Comparison of ENCODE assay signal across 10 cellular contexts in the genomic region with DNA sequence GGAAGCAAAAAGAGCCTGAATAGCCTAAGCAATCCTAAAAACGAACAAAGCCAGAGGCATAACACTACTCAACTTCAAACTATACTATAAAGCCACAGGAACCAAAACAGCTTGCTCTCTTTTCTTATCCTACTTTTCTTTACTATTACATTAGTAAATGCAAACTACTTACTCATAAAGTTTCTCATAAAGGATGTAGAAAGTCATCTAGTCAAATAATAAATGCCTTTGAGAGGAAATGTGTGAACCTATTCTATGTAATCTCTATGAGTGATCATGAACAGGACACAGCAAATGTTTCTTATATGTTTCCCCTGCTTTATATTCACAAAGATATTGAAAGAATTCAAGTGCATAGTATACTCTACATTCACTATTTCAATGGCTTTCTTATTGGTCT.
"Had no signal": no experiment of that assay in that cellular context is flagged by ENCODE, and none has a peak within 500 bp of the region (broad histone marks: within the 10 kb centered on the region; RNA-seq: fewer than 3 reads in every experiment).

No MANE protein-coding gene starts in this region.

- DNase-seq: GM23248, GOT3, H7, H9, HCEC 1CT, HFFc6 had no signal

- ATAC-seq: GM23338, HCT116 had no signal

- FAIRE-seq: H1, H54 had no signal
